ENCODE assay signal across 12 cellular contexts in genomic region chr1:75672528-75673393, GRCh38. TPM values are rescaled to one million over a fixed set of nuclear protein-coding genes. Genes with fewer than 3 reads are reported as not detected.
A peak's percentile ranks its signal among the peaks of the same experiment; 100 is the strongest.
DNase-seq lines count a peak whose midpoint lies in the region; TF ChIP-seq lines count a peak whose summit lies in the region.
"Had no signal": no experiment of that assay in that cellular context is flagged by ENCODE, and none has a peak within 500 bp of the region (broad histone marks: within the 10 kb centered on the region; RNA-seq: fewer than 3 reads in every experiment).

No MANE protein-coding gene starts in this region.

- H3K36me3 Mint-ChIP-seq in mesothelial cell of epicardium, result no peaks in the 10 kb centered on the region

- TF ChIP-seq CTCF in BJ (IDR thresholded peaks at IDR 0.05; ENCODE audit: insufficient read depth, low read depth, low read length) (no peak), kidney epithelial cell (IDR thresholded peaks at IDR 0.05; ENCODE audit: insufficient read depth, low read length, poor library complexity, severe bottlenecking) (no peak), mesothelial cell of epicardium (IDR thresholded peaks at IDR 0.05; ENCODE audit: unreplicated experiment) (no peak)

- DNase-seq in BJ (ENCODE audit: low read depth) (peak; percentile 30), HS-27A (ENCODE audit: low read depth) (peak; percentile 59), amniotic epithelial cell (ENCODE audit: low read depth) (peak; percentile 92), kidney epithelial cell (ENCODE audit: low read depth) (peak; percentile 68), NCI-H2227 treated with DMSO at 0.1 percent for 48 hours (lab: John Stamatoyannopoulos, UW) (no peak), mesothelial cell of epicardium (ENCODE audit: low spot score in 2 of 2, unreplicated experiment in 2 of 2) (no peak), GM19240 (ENCODE audit: insufficient read length, low spot score) (no peak)
- no peak for DNase-seq in activated CD4-positive, alpha-beta T cell treated with anti-CD3 and anti-CD28 coated beads, Interleukin-2, amount 50 U/mL, for 4 hours
- DNase-seq: glutamatergic neuron, NCI-H82 had no signal

- peaks cover 18% of the 10 kb centered on the region for H3K4me1 Mint-ChIP-seq in mesothelial cell of epicardium

- H3K36me3 ChIP-seq in BJ (ENCODE audit: control insufficient read depth, insufficient read depth, low read length) (no peaks in the 10 kb centered on the region), kidney epithelial cell (ENCODE audit: control insufficient read depth, insufficient read depth, low read length) (no peaks in the 10 kb centered on the region)
- H3K36me3 ChIP-seq: upper lobe of left lung had no signal

- CTCF ChIA-PET in BJ (lab: Yijun Ruan, JAX), result interaction anchor here (0.6 to 1.6 kb wide), 3 partner anchors 10 to 24 kb away, joined by 4 to 5 read pairs (median 5); no protein-coding TSS in a partner anchor

- H3K4me3 ChIP-seq in BJ (ENCODE audit: low read depth, low read length) (no peak overlapping the region), kidney epithelial cell (ENCODE audit: low read depth, low read length) (no peak overlapping the region)
- H3K4me3 ChIP-seq: skin epidermis, upper lobe of left lung had no signal

- no peaks in the 10 kb centered on the region for H3K27me3 Mint-ChIP-seq in mesothelial cell of epicardium (ENCODE audit: low read depth)

- H3K4me3 Mint-ChIP-seq in mesothelial cell of epicardium, result no peak overlapping the region

- H3K27ac Mint-ChIP-seq in mesothelial cell of epicardium, result no peak overlapping the region

- H3K27me3 ChIP-seq in BJ (ENCODE audit: control insufficient read depth, insufficient read depth, low read length), result no peaks in the 10 kb centered on the region
- no peaks in the 10 kb centered on the region for H3K27me3 ChIP-seq in kidney epithelial cell (ENCODE audit: control insufficient read depth, insufficient read depth, low read length)
- H3K27me3 ChIP-seq: upper lobe of left lung had no signal

- peaks cover 5% of the 10 kb centered on the region for H3K9me3 Mint-ChIP-seq in mesothelial cell of epicardium

- POLR2A ChIA-PET in BJ (lab: Charles Lee), result no interaction called here

RNA-seq across cellular contexts. Expression of gene ACADM, which starts 51.7 kb away (rescaled TPM):
- polyA plus RNA-seq in BJ (2011; rRNA removed), result 17.0 and 30.7 TPM in 2 replicates
- 9.1 and 13.1 TPM in 2 replicates for polyA minus RNA-seq in BJ (2011; rRNA and poly(A)+ RNA removed)
- total RNA-seq in kidney epithelial cell (27.9 and 29.6 TPM in 2 replicates), mesothelial cell of epicardium (36.4 to 41.8 TPM (median 39.2 TPM) in 3 replicates)

Comparison
In these comparisons a context has a peak if more than half of its experiments do, and no peak if none do; other contexts are left out.
1. DNase-seq: peak in BJ (single experiment), HS-27A (single experiment), amniotic epithelial cell (single experiment) and kidney epithelial cell (single experiment); none in NCI-H2227 treated with DMSO at 0.1 percent for 48 hours (single experiment), mesothelial cell of epicardium (0 of 2), GM19240 (single experiment) and activated CD4-positive, alpha-beta T cell treated with anti-CD3 and anti-CD28 coated beads, Interleukin-2, amount 50 U/mL, for 4 hours (0 of 2).